ENCODE assay signal across 9 cellular contexts in the genomic region with DNA sequence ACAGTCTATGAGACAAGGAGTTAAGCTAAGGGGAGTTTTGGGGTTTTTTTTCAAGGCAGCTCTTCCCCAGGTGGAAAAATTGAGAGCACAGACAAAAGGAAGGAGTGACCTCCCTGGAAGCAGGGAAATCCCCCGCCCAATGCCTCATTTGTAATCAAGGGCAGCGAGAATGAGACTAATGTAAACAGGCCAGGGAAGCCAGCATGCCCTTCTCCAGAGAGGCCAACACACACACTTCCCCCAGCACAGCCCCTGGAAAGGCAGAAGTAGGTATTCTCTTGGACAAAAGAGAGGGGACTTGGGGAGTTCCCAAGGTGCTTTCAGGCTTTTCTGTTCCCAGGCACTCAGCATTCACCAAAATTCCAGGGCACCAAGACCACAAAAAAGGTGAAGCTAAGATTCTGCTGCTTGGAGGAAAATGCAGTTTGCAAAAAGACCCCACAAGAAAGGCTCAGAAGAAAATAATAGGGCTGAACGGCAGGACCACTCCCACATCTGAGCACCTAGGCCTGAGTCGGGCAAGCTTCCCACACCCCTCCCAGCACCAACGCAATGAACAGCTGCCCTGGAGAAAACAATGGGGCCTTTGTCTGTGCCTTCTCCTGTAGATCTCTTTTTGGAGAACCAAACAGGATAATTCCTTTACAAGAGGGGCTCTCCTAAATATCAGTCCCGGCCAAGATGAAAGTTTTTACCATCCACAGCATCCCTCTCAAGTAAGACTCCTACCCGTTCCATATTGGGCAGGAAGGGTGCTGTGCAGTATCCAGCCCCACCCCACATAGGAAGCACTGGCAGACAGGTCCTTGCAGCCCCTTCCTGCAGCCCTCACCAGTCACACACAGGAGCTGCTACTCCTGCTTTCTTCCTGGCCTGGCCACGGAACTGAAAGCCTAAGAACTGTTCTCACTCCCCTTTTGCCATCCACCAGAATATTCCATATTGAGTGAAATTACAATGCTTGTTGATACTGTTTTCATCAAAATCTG.
DNase-seq lines count a peak whose midpoint lies in the region; TF ChIP-seq lines count a peak whose summit lies in the region.
"Had no signal": no experiment of that assay in that cellular context is flagged by ENCODE, and none has a peak within 500 bp of the region (broad histone marks: within the 10 kb centered on the region; RNA-seq: fewer than 3 reads in every experiment).

No MANE protein-coding gene starts in this region.

- no peak overlapping the region for H2BK120ac ChIP-seq in mesendoderm (ENCODE audit: low read depth, low read length)

- peak; percentile 13 for DNase-seq in activated naive CD4-positive, alpha-beta T cell treated with Interleukin-2 at 50 U/mL for 16 hours
- DNase-seq in activated naive CD4-positive, alpha-beta T cell (lab: John Stamatoyannopoulos, UW): no peak
- DNase-seq in chondrocyte (ENCODE audit: low spot score): no peak
- peak; percentile 65 for DNase-seq in mesendoderm
- DNase-seq in type B pancreatic cell (ENCODE audit: extremely low spot score, unreplicated experiment): no peak
- DNase-seq in NCI-H187 treated with DMSO at 0.1 percent for 48 hours (lab: John Stamatoyannopoulos, UW): no peak
- DNase-seq in RWPE1 (ENCODE audit: low spot score): no peak
- no peak for DNase-seq in GF-D8 (lab: John Stamatoyannopoulos, UW)

- H3K79me1 ChIP-seq in mesendoderm (ENCODE audit: low read length): no peaks in the 10 kb centered on the region

- H3K9ac ChIP-seq in mesendoderm (ENCODE audit: low read length): peak overlapping the region; percentile 16

- H3K4me3 Mint-ChIP-seq in chondrocyte (ENCODE audit: unreplicated experiment): no peak overlapping the region
- peak overlapping the region; percentile 61 for H3K4me3 Mint-ChIP-seq in type B pancreatic cell
- H3K4me3 Mint-ChIP-seq: activated naive CD4-positive, alpha-beta T cell treated with anti-CD3 and anti-CD28 coated beads, Interleukin-2, amount 50 U/mL, for 24 hours had no signal

- H3K36me3 Mint-ChIP-seq in chondrocyte (ENCODE audit: low read depth) (no peaks in the 10 kb centered on the region), type B pancreatic cell (peaks cover 4% of the 10 kb centered on the region)
- H3K36me3 Mint-ChIP-seq: activated naive CD4-positive, alpha-beta T cell treated with anti-CD3 and anti-CD28 coated beads, Interleukin-2, amount 50 U/mL, for 24 hours had no signal

- H3K9me3 Mint-ChIP-seq in chondrocyte (ENCODE audit: low read depth) (no peaks in the 10 kb centered on the region), type B pancreatic cell (no peaks in the 10 kb centered on the region)
- H3K9me3 Mint-ChIP-seq: activated naive CD4-positive, alpha-beta T cell treated with anti-CD3 and anti-CD28 coated beads, Interleukin-2, amount 50 U/mL, for 24 hours had no signal

- H3K4me2 ChIP-seq in mesendoderm (ENCODE audit: low read length): no peak overlapping the region

- no peak overlapping the region for H2AK5ac ChIP-seq in mesendoderm (ENCODE audit: low read length)

- peaks cover 20% of the 10 kb centered on the region for H3K4me1 ChIP-seq in mesendoderm (ENCODE audit: control insufficient read depth, low read depth, low read length)

- no peak overlapping the region for H4K8ac ChIP-seq in mesendoderm (ENCODE audit: low read depth, low read length)

- H4K5ac ChIP-seq in mesendoderm (ENCODE audit: low read length): no peak overlapping the region

- no peaks in the 10 kb centered on the region for H3K79me2 ChIP-seq in mesendoderm (ENCODE audit: control insufficient read depth, insufficient read depth, low read length)

- CTCF ChIA-PET in RWPE1 (lab: Yijun Ruan, JAX): interaction anchor here (0.8 kb wide), 1 partner anchor 72 kb away, joined by 3 read pairs; no protein-coding TSS in a partner anchor

- H3K27me3 Mint-ChIP-seq in chondrocyte (ENCODE audit: low read depth) (no peaks in the 10 kb centered on the region), type B pancreatic cell (no peaks in the 10 kb centered on the region)

- no peak overlapping the region for H3K4me3 ChIP-seq in mesendoderm (ENCODE audit: low read length)

- peak overlapping the region; percentile 13 for H3K18ac ChIP-seq in mesendoderm (ENCODE audit: low read length)

- no peaks in the 10 kb centered on the region for H3K27me3 ChIP-seq in mesendoderm (ENCODE audit: insufficient read depth, low read length, poor library complexity)

- H3K4me1 Mint-ChIP-seq in chondrocyte (ENCODE audit: low read depth) (peaks cover 50% of the 10 kb centered on the region), type B pancreatic cell (ENCODE audit: unreplicated experiment) (peaks cover 31% of the 10 kb centered on the region)

- TF ChIP-seq CTCF in chondrocyte (IDR thresholded peaks at IDR 0.05): no peak
- no peak for TF ChIP-seq CTCF in type B pancreatic cell (conservative IDR thresholded peaks at IDR 0.05)
- no peak for TF ChIP-seq CTCF in RWPE1 (conservative IDR thresholded peaks at IDR 0.05; ENCODE audit: low read depth)

- no peak overlapping the region for H3K23ac ChIP-seq in mesendoderm (ENCODE audit: low read length)

- peak overlapping the region; percentile 32 for H2BK5ac ChIP-seq in mesendoderm (ENCODE audit: low read length)

- H3K27ac ChIP-seq in mesendoderm (ENCODE audit: low read depth, low read length) (peak overlapping the region; percentile 40), RWPE1 (no peak overlapping the region)

- no peak overlapping the region for H3K4ac ChIP-seq in mesendoderm (ENCODE audit: low read depth, low read length)

- H3K27ac Mint-ChIP-seq in chondrocyte (ENCODE audit: unreplicated experiment) (peak overlapping the region; percentile 18), type B pancreatic cell (peak overlapping the region; percentile 70)

- no CpG with 5 or more reads among the region's 8 CpGs for WGBS in mesendoderm (ENCODE audit: extremely low coverage, insufficient coverage, low lambda C conversion rate)

- POLR2A ChIA-PET in RWPE1 (lab: Yijun Ruan, JAX; ENCODE audit: low non-redundant PET): no interaction called here

- H2BK15ac ChIP-seq in mesendoderm (replicated peaks; ENCODE audit: low read depth): no peak overlapping the region

- no peaks in the 10 kb centered on the region for H3K36me3 ChIP-seq in mesendoderm (ENCODE audit: control insufficient read depth, insufficient read depth, low read length)

- H3K56ac ChIP-seq in mesendoderm (ENCODE audit: low read length): peak overlapping the region; percentile 71

Comparison
In these comparisons a context has a peak if more than half of its experiments do, and no peak if none do; other contexts are left out.
1. DNase-seq: peak in activated naive CD4-positive, alpha-beta T cell treated with Interleukin-2 at 50 U/mL for 16 hours (single experiment) and mesendoderm (single experiment); none in activated naive CD4-positive, alpha-beta T cell (0 of 4), chondrocyte (single experiment), type B pancreatic cell (single experiment), NCI-H187 treated with DMSO at 0.1 percent for 48 hours (single experiment), RWPE1 (single experiment) and GF-D8 (single experiment).